19 cellular contexts compared by ENCODE assay signal in genomic region chr12:19474147-19474546, GRCh38.
"Had no signal": no experiment of that assay in that cellular context is flagged by ENCODE, and none has a peak within 500 bp of the region (broad histone marks: within the 10 kb centered on the region; RNA-seq: fewer than 3 reads in every experiment).

No MANE protein-coding gene starts in this region.

- H3K4me3 Mint-ChIP-seq: activated CD8-positive, alpha-beta T cell treated with anti-CD3 and anti-CD28 coated beads for 36 hours; activated naive CD8-positive, alpha-beta T cell treated with anti-CD3 and anti-CD28 coated beads for 36 hours; endodermal cell had no signal

- DNase-seq: activated CD4-positive, alpha-beta T cell treated with anti-CD3 and anti-CD28 coated beads for 4 hours; activated CD8-positive, alpha-beta memory T cell treated with anti-CD3 and anti-CD28 coated beads, Interleukin-2, amount 50 U/mL, for 4 hours; activated CD8-positive, alpha-beta T cell treated with anti-CD3 and anti-CD28 coated beads for 36 hours; activated effector memory CD4-positive, alpha-beta T cell treated with anti-CD3 and anti-CD28 coated beads, Interleukin-2, amount 50 U/mL, for 16 hours; activated naive CD8-positive, alpha-beta T cell treated with anti-CD3 and anti-CD28 coated beads for 36 hours; activated T-cell treated with anti-CD3 and anti-CD28 coated beads, Interleukin-2, amount 50 U/mL, for 48 hours; dorsolateral prefrontal cortex; endodermal cell; kidney; left lung; mammary epithelial cell; naive thymus-derived CD4-positive, alpha-beta T cell; posterior cingulate gyrus; stimulated activated naive CD8-positive, alpha-beta T cell treated with anti-CD3 and anti-CD28 coated beads, Interleukin-15, Interleukin-2, amounts not matched to agents 100 U/mL and 50 U/mL, for 24 hours; T-helper 17 cell; upper lobe of left lung had no signal

- H3K27me3 ChIP-seq: breast epithelium, dorsolateral prefrontal cortex, gastroesophageal sphincter, left lung, upper lobe of left lung had no signal

- H3K4me1 ChIP-seq: breast epithelium, left lung had no signal

- H3K27ac ChIP-seq: breast epithelium, dorsolateral prefrontal cortex, gastroesophageal sphincter, left lung, skin epidermis, upper lobe of left lung had no signal

- H3K27ac Mint-ChIP-seq: activated CD8-positive, alpha-beta T cell treated with anti-CD3 and anti-CD28 coated beads for 36 hours; activated naive CD8-positive, alpha-beta T cell treated with anti-CD3 and anti-CD28 coated beads for 36 hours; endodermal cell; T-helper 17 cell had no signal

- H3K9me3 ChIP-seq: breast epithelium, gastroesophageal sphincter, left lung, upper lobe of left lung had no signal

- H3K27me3 Mint-ChIP-seq: activated CD8-positive, alpha-beta T cell treated with anti-CD3 and anti-CD28 coated beads for 36 hours; activated naive CD8-positive, alpha-beta T cell treated with anti-CD3 and anti-CD28 coated beads for 36 hours; naive thymus-derived CD4-positive, alpha-beta T cell; T-helper 17 cell had no signal

- H3K4me3 ChIP-seq: breast epithelium, dorsolateral prefrontal cortex, gastroesophageal sphincter, left lung, skin epidermis, upper lobe of left lung had no signal
